ENCODE assay signal across 1 cellular context in the genomic region with DNA sequence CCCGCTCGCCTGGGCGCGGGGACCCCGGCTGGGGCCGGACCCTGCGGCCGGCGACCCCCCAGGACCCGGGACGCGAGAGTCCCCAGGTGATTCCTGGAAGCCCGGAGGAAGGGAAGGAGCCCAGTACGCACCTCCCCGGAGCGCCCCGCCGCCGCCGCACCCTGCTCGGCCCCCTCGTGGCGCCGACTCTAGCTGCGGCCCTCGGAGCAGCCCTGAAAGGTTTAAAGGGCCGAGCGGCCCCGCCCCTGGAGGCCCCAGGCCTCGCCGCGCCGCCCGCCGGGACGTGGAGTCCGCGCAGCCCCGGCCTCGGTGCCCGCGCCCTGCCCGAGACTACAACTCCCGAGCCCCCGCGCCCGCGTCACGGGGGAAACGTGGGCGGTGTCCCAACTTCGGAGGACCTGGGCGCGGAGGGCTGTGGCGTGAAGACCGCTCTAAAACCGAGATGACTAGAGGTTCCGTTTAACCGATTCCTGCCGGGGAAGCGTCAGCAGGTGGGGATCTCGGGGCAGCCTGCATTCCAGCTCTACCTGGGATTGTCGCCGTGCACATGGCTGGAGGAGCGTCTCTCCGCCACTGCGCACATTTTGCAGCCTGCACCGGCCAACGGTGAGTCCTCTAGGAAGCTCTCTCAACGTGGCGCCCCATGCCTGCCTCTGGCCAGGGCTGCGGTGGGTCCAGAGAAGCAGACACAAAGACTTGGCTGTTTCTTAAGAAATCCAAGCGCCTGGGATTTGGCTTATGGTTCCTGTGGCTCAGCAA.
A peak's percentile ranks its signal among the peaks of the same experiment; 100 is the strongest.
TF ChIP-seq lines count a peak whose summit lies in the region.

A gene with protein sequence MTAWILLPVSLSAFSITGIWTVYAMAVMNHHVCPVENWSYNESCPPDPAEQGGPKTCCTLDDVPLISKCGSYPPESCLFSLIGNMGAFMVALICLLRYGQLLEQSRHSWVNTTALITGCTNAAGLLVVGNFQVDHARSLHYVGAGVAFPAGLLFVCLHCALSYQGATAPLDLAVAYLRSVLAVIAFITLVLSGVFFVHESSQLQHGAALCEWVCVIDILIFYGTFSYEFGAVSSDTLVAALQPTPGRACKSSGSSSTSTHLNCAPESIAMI (minus strand): TSS at position 223 of the 759 bp plus-strand sequence. CDS start 750 bp downstream, outside the sequence.

TF ChIP-seq in A549, 52 proteins besides CTCF, POLR2A, EP300 and RAD21 (continued from another document):
- TF ChIP-seq, protein P1, sequence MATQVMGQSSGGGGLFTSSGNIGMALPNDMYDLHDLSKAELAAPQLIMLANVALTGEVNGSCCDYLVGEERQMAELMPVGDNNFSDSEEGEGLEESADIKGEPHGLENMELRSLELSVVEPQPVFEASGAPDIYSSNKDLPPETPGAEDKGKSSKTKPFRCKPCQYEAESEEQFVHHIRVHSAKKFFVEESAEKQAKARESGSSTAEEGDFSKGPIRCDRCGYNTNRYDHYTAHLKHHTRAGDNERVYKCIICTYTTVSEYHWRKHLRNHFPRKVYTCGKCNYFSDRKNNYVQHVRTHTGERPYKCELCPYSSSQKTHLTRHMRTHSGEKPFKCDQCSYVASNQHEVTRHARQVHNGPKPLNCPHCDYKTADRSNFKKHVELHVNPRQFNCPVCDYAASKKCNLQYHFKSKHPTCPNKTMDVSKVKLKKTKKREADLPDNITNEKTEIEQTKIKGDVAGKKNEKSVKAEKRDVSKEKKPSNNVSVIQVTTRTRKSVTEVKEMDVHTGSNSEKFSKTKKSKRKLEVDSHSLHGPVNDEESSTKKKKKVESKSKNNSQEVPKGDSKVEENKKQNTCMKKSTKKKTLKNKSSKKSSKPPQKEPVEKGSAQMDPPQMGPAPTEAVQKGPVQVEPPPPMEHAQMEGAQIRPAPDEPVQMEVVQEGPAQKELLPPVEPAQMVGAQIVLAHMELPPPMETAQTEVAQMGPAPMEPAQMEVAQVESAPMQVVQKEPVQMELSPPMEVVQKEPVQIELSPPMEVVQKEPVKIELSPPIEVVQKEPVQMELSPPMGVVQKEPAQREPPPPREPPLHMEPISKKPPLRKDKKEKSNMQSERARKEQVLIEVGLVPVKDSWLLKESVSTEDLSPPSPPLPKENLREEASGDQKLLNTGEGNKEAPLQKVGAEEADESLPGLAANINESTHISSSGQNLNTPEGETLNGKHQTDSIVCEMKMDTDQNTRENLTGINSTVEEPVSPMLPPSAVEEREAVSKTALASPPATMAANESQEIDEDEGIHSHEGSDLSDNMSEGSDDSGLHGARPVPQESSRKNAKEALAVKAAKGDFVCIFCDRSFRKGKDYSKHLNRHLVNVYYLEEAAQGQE (IDR thresholded peaks at IDR 0.05) = no peak; the same call in 1 of the 2 replicates
- TF ChIP-seq CHD2 (IDR thresholded peaks at IDR 0.05; ENCODE audit: low read length, partially characterized antibody) (no peak), RFX5 (IDR thresholded peaks at IDR 0.05) (0 out of 2 replicates have a peak, but pooled peaks have one; percentile 11), TP53 (CRISPR knock-in tag; IDR thresholded peaks at IDR 0.05) (peak; percentile 53; the same call in 1 of the 2 replicates), NFE2L2 (conservative IDR thresholded peaks at IDR 0.05; ENCODE audit: low read length) (no peak), MAFK (IDR thresholded peaks at IDR 0.05; ENCODE audit: partially characterized antibody) (no peak), MYC (IDR thresholded peaks at IDR 0.05; ENCODE audit: borderline replicate concordance, low read length) (0 out of 2 replicates have a peak, but pooled peaks have one; percentile 26), MAZ (IDR thresholded peaks at IDR 0.05; ENCODE audit: borderline replicate concordance, low read depth, low read length) (no peak), EHMT2 (IDR thresholded peaks at IDR 0.05; ENCODE audit: low read depth) (no peak), CEBPB (IDR thresholded peaks at IDR 0.05) (peak in 1 of 2 experiments; percentile 18; a peak in 1 of 4 replicates), FOSB (CRISPR knock-in tag; IDR thresholded peaks at IDR 0.05) (no peak)
- TF ChIP-seq, protein P2, sequence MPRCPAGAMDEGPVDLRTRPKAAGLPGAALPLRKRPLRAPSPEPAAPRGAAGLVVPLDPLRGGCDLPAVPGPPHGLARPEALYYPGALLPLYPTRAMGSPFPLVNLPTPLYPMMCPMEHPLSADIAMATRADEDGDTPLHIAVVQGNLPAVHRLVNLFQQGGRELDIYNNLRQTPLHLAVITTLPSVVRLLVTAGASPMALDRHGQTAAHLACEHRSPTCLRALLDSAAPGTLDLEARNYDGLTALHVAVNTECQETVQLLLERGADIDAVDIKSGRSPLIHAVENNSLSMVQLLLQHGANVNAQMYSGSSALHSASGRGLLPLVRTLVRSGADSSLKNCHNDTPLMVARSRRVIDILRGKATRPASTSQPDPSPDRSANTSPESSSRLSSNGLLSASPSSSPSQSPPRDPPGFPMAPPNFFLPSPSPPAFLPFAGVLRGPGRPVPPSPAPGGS (IDR thresholded peaks at IDR 0.05) = peak; percentile 91
